8 cellular contexts compared by ENCODE assay signal in genomic region chr12:4526923-4527546, GRCh38. TPM values are rescaled to one million over a fixed set of nuclear protein-coding genes. Genes with fewer than 3 reads are reported as not detected.
DNase-seq lines count a peak whose midpoint lies in the region; ATAC-seq and TF ChIP-seq lines count a peak whose summit lies in the region.

No MANE protein-coding gene starts in this region.

- peak; percentile 86 for TF ChIP-seq CTCF in 22Rv1 (IDR thresholded peaks at IDR 0.05)
- peak; percentile 38 for TF ChIP-seq CTCF in GM06990 (IDR thresholded peaks at IDR 0.05; ENCODE audit: insufficient read depth, low read length, poor library complexity, severe bottlenecking)

- DNase-seq in GM06990 (ENCODE audit: extremely low read depth, insufficient read length): peak; percentile 10
- DNase-seq in RPMI7951 (ENCODE audit: low read depth): peak; percentile 13
- DNase-seq in glomerular visceral epithelial cell (ENCODE audit: extremely low spot score): peak; percentile 5
- DNase-seq in activated CD4-positive, alpha-beta T cell treated with anti-CD3 and anti-CD28 coated beads for 4 hours: no peak
- DNase-seq in retina: no peak

- no peak overlapping the region for H3K4me3 ChIP-seq in GM06990 (replicated peaks; ENCODE audit: low read depth, low read length)

- H3K36me3 ChIP-seq in GM06990 (ENCODE audit: control insufficient read depth, insufficient read depth, low read length): peaks cover under 1% of the 10 kb centered on the region; the same call in 1 of the 2 replicates

- ATAC-seq in HG02884 (IDR thresholded peaks at IDR 0.05; ENCODE audit: unreplicated experiment): no peak
- no peak for ATAC-seq in GM19035 (IDR thresholded peaks at IDR 0.05; ENCODE audit: unreplicated experiment)

- no peak overlapping the region for H3K27ac ChIP-seq in 22Rv1

- H3K27me3 ChIP-seq in GM06990 (replicated peaks; ENCODE audit: control insufficient read depth, insufficient read depth, low read length): no peaks in the 10 kb centered on the region

RNA-seq across cellular contexts. Expression of gene RAD51AP1, which starts 11.7 kb away (rescaled TPM):
- total RNA-seq in RPMI7951 (2014; rRNA removed; shearing (Covaris generic)): 55.1 and 64.6 TPM in 2 replicates

RNA-seq across cellular contexts. Expression of gene DYRK4, which starts 35.0 kb away (rescaled TPM):
- total RNA-seq in RPMI7951 (2014; rRNA removed; shearing (Covaris generic)): 50.6 and 54.5 TPM in 2 replicates

Comparison
In these comparisons a context has a peak if more than half of its experiments do, and no peak if none do; other contexts are left out.
1. DNase-seq: peak in GM06990 (single experiment), RPMI7951 (single experiment) and glomerular visceral epithelial cell (single experiment); none in activated CD4-positive, alpha-beta T cell treated with anti-CD3 and anti-CD28 coated beads for 4 hours (0 of 2) and retina (single experiment).